In genomic region chr5:176999526-176999925, GRCh38 we compare ENCODE assay signal across 6 cellular contexts. TPM values are rescaled to one million over a fixed set of nuclear protein-coding genes. Genes with fewer than 3 reads are reported as not detected.
DNase-seq lines count a peak whose midpoint lies in the region; ATAC-seq, FAIRE-seq and TF ChIP-seq lines count a peak whose summit lies in the region.
"Not testable (repeated sequence)": the region's sequence is repeated elsewhere in the genome, so short reads cannot be mapped to it uniquely, and the experiment has no call there.

No MANE protein-coding gene starts in this region.

- not testable (repeated sequence) for ATAC-seq in activated T-helper 17 cell treated with anti-CD3 and anti-CD28 coated beads, Interleukin-2, amount 50 U/mL, for 72 hours (replicated peaks); central memory CD8-positive, alpha-beta T cell (replicated peaks; ENCODE audit: extremely low read depth, poor library complexity, severe bottlenecking)

- not testable (repeated sequence) for H3K9ac ChIP-seq in astrocyte (ENCODE audit: low read length)

- H2AFZ ChIP-seq in astrocyte (ENCODE audit: low read depth, low read length) = not testable (repeated sequence)

- FAIRE-seq in astrocyte (lab: Jason Lieb, UNC) = not testable (repeated sequence)

- not testable (repeated sequence) for H3K27me3 Mint-ChIP-seq in Caco-2 (ENCODE audit: insufficient read depth, unreplicated experiment); activated T-helper 17 cell treated with anti-CD3 and anti-CD28 coated beads, Interleukin-2, amount 50 U/mL, for 72 hours; astrocyte (ENCODE audit: low read depth, unreplicated experiment); central memory CD8-positive, alpha-beta T cell; stimulated activated naive CD8-positive, alpha-beta T cell treated with anti-CD3 and anti-CD28 coated beads, Interleukin-15, Interleukin-2, amounts not matched to agents 100 ng/mL and 50 ng/mL, for 24 hours

- not testable (repeated sequence) for H3K27me3 ChIP-seq in Caco-2 (replicated peaks; ENCODE audit: control insufficient read depth, insufficient read depth, low read length); astrocyte (ENCODE audit: insufficient read depth, low read length)

- H3K36me3 Mint-ChIP-seq in Caco-2 (ENCODE audit: insufficient read depth, unreplicated experiment) = peaks cover 40% of the 10 kb centered on the region
- H3K36me3 Mint-ChIP-seq in activated T-helper 17 cell treated with anti-CD3 and anti-CD28 coated beads, Interleukin-2, amount 50 U/mL, for 72 hours (ENCODE audit: low read depth) = peaks cover 23% of the 10 kb centered on the region
- H3K36me3 Mint-ChIP-seq in astrocyte (ENCODE audit: low read depth, unreplicated experiment); central memory CD8-positive, alpha-beta T cell (ENCODE audit: insufficient read depth): not testable (repeated sequence)
- H3K36me3 Mint-ChIP-seq in stimulated activated naive CD8-positive, alpha-beta T cell treated with anti-CD3 and anti-CD28 coated beads, Interleukin-15, Interleukin-2, amounts not matched to agents 100 ng/mL and 50 ng/mL, for 24 hours (ENCODE audit: low read depth) = peaks cover 35% of the 10 kb centered on the region

- not testable (repeated sequence) for H3K36me3 ChIP-seq in Caco-2 (ENCODE audit: control insufficient read depth, insufficient read depth, low read length); HEK293 (ENCODE audit: control insufficient read depth in 2 of 2, insufficient read depth in 1 of 2, low read length in 2 of 2); astrocyte (ENCODE audit: insufficient read depth, low read length)

- CTCF ChIA-PET in Caco-2 (lab: Charles Lee) = interaction anchor here (0.6 kb wide), 1 partner anchor 699 kb away, joined by 10 read pairs; no protein-coding TSS in a partner anchor
- CTCF ChIA-PET in HEK293 (lab: Yijun Ruan, JAX) = not testable (repeated sequence)

- H3K9me3 ChIP-seq in Caco-2; HEK293 (ENCODE audit: control insufficient read depth, insufficient read depth, low read depth, low read length); astrocyte (ENCODE audit: insufficient read depth, low read depth, low read length): not testable (repeated sequence)

- not testable (repeated sequence) for H3K4me1 ChIP-seq in Caco-2
- peaks cover 15% of the 10 kb centered on the region for H3K4me1 ChIP-seq in HEK293 (ENCODE audit: control insufficient read depth, insufficient read depth, low read length)
- peaks cover 22% of the 10 kb centered on the region for H3K4me1 ChIP-seq in astrocyte (ENCODE audit: insufficient read depth, low read length)

- POLR2A ChIA-PET in Caco-2 (lab: Charles Lee); HEK293 (lab: Yijun Ruan, JAX): not testable (repeated sequence)

- H3K27ac Mint-ChIP-seq in Caco-2 (ENCODE audit: unreplicated experiment) (peak overlapping the region; percentile 60), astrocyte (ENCODE audit: unreplicated experiment) (peak overlapping the region; percentile 82)
- H3K27ac Mint-ChIP-seq in activated T-helper 17 cell treated with anti-CD3 and anti-CD28 coated beads, Interleukin-2, amount 50 U/mL, for 72 hours = peak overlapping the region; percentile 63
- peak overlapping the region; percentile 46 for H3K27ac Mint-ChIP-seq in central memory CD8-positive, alpha-beta T cell (ENCODE audit: low read depth)
- peak overlapping the region; percentile 28 for H3K27ac Mint-ChIP-seq in stimulated activated naive CD8-positive, alpha-beta T cell treated with anti-CD3 and anti-CD28 coated beads, Interleukin-15, Interleukin-2, amounts not matched to agents 100 ng/mL and 50 ng/mL, for 24 hours

- intact Hi-C loops in Caco-2 (cut with micrococcal nuclease; ENCODE audit: unreplicated experiment) = not testable (repeated sequence)

- not testable (repeated sequence) for H3K4me2 ChIP-seq in astrocyte (ENCODE audit: low read length)

- not testable (repeated sequence) for H3K4me3 Mint-ChIP-seq in Caco-2 (ENCODE audit: unreplicated experiment); activated T-helper 17 cell treated with anti-CD3 and anti-CD28 coated beads, Interleukin-2, amount 50 U/mL, for 72 hours; astrocyte (ENCODE audit: unreplicated experiment); central memory CD8-positive, alpha-beta T cell; stimulated activated naive CD8-positive, alpha-beta T cell treated with anti-CD3 and anti-CD28 coated beads, Interleukin-15, Interleukin-2, amounts not matched to agents 100 ng/mL and 50 ng/mL, for 24 hours

- peaks cover 99% of the 10 kb centered on the region for H3K79me2 ChIP-seq in astrocyte (ENCODE audit: insufficient read depth, low read length)

- not testable (repeated sequence) for H3K27ac ChIP-seq in HEK293 (ENCODE audit: extremely low read depth, low read depth, low read length); astrocyte (ENCODE audit: low read depth, low read length)

- H3K4me3 ChIP-seq in Caco-2 (ENCODE audit: low read depth, low read length); HEK293 (ENCODE audit: low read depth, low read length); astrocyte (ENCODE audit: insufficient read depth, low read depth, low read length): not testable (repeated sequence)

- not testable (repeated sequence) for TF ChIP-seq CTCF in Caco-2 (IDR thresholded peaks at IDR 0.05; ENCODE audit: insufficient read depth in 1 of 2, low read depth in 1 of 2, low read length in 1 of 2, severe bottlenecking in 1 of 2, unreplicated experiment in 1 of 2); HEK293 (tag by site-specific recombination; IDR thresholded peaks at IDR 0.05); astrocyte (IDR thresholded peaks at IDR 0.05; ENCODE audit: insufficient read depth, low read depth, low read length)

- not testable (repeated sequence) for DNase-seq in Caco-2; astrocyte (ENCODE audit: low read depth); central memory CD8-positive, alpha-beta T cell (ENCODE audit: low spot score in 2 of 2)

- H3K4me1 Mint-ChIP-seq in Caco-2 (ENCODE audit: low read depth, unreplicated experiment) = not testable (repeated sequence)
- peaks cover 32% of the 10 kb centered on the region for H3K4me1 Mint-ChIP-seq in activated T-helper 17 cell treated with anti-CD3 and anti-CD28 coated beads, Interleukin-2, amount 50 U/mL, for 72 hours
- H3K4me1 Mint-ChIP-seq in astrocyte (ENCODE audit: low read depth, unreplicated experiment) = peaks cover 29% of the 10 kb centered on the region
- peaks cover 67% of the 10 kb centered on the region for H3K4me1 Mint-ChIP-seq in central memory CD8-positive, alpha-beta T cell
- H3K4me1 Mint-ChIP-seq in stimulated activated naive CD8-positive, alpha-beta T cell treated with anti-CD3 and anti-CD28 coated beads, Interleukin-15, Interleukin-2, amounts not matched to agents 100 ng/mL and 50 ng/mL, for 24 hours (ENCODE audit: low read depth) = peaks cover 52% of the 10 kb centered on the region

- not testable (repeated sequence) for H3K9me3 Mint-ChIP-seq in Caco-2 (ENCODE audit: unreplicated experiment); activated T-helper 17 cell treated with anti-CD3 and anti-CD28 coated beads, Interleukin-2, amount 50 U/mL, for 72 hours; astrocyte (ENCODE audit: unreplicated experiment); central memory CD8-positive, alpha-beta T cell; stimulated activated naive CD8-positive, alpha-beta T cell treated with anti-CD3 and anti-CD28 coated beads, Interleukin-15, Interleukin-2, amounts not matched to agents 100 ng/mL and 50 ng/mL, for 24 hours

- BruUV-seq in Caco-2 (replicated peaks; lab: Mats Ljungman, UMichigan) = not testable (repeated sequence)

- peaks cover 92% of the 10 kb centered on the region for H4K20me1 ChIP-seq in astrocyte (ENCODE audit: insufficient read depth, low read length)

TF ChIP-seq in HEK293, 187 proteins besides CTCF, POLR2A, EP300 and RAD21:
- TF ChIP-seq ZNF146 (tag by site-specific recombination; IDR thresholded peaks at IDR 0.05) = peak; percentile 91
TF ChIP-seq in HEK293: peak in this region for 1; not testable (repeated sequence) for 186.

RNA-seq across cellular contexts. Expression of gene UIMC1, which starts 7.1 kb away (rescaled TPM):
- 52.8 and 58.3 TPM in 2 replicates for total RNA-seq in Caco-2 (2022)
- 10 to 100 TPM; 42.5 to 43.0 TPM for total RNA-seq in activated T-helper 17 cell treated with anti-CD3 and anti-CD28 coated beads, Interleukin-2, amount 50 U/mL, for 72 hours
- total RNA-seq in astrocyte = 36.1 and 41.0 TPM in 2 replicates

RNA-seq across cellular contexts. Expression of gene ZNF346, which starts 23.0 kb away (rescaled TPM):
- total RNA-seq in Caco-2 (2022) = 24.2 and 29.3 TPM in 2 replicates
- total RNA-seq in activated T-helper 17 cell treated with anti-CD3 and anti-CD28 coated beads, Interleukin-2, amount 50 U/mL, for 72 hours = 10 to 100 TPM; 18.5 to 22.5 TPM
- 11.1 and 13.8 TPM in 2 replicates for total RNA-seq in astrocyte

Comparison
In these comparisons a context has a peak if more than half of its experiments do, and no peak if none do; other contexts are left out.
1. H3K27ac Mint-ChIP-seq: peak in every context shown above with its lines; median percentile 82 in astrocyte; 63 in activated T-helper 17 cell treated with anti-CD3 and anti-CD28 coated beads, Interleukin-2, amount 50 U/mL, for 72 hours; 60 in Caco-2; 46 in central memory CD8-positive, alpha-beta T cell; 28 in stimulated activated naive CD8-positive, alpha-beta T cell treated with anti-CD3 and anti-CD28 coated beads, Interleukin-15, Interleukin-2, amounts not matched to agents 100 ng/mL and 50 ng/mL, for 24 hours.